ENCODE assay signal across 18 cellular contexts in genomic region chr12:34286934-34287333, GRCh38.
"Had no signal": no experiment of that assay in that cellular context is flagged by ENCODE, and none has a peak within 500 bp of the region (broad histone marks: within the 10 kb centered on the region; RNA-seq: fewer than 3 reads in every experiment).

No MANE protein-coding gene starts in this region.

- H3K27ac ChIP-seq: left lung, lower lobe of right lung, neutrophil, right atrium auricular region, stomach, thoracic aorta, transverse colon had no signal

- H3K9me3 ChIP-seq: thoracic aorta had no signal

- H3K27me3 ChIP-seq: left lung, neutrophil, right atrium auricular region, stomach, transverse colon had no signal

- DNase-seq: dermis blood vessel endothelial cell; effector CD4-positive, alpha-beta T cell; foreskin melanocyte; hippocampal formation; kidney glomerular epithelial cell; lower lobe of right lung; naive B cell; small intestine; stimulated activated CD4-positive, alpha-beta T cell treated with anti-CD3 and anti-CD28 coated beads, Interleukin-12 subunit alpha, Interleukin-12 subunit beta, amount 100 ng/mL, for 4 hours; stimulated activated naive CD4-positive, alpha-beta T cell; substantia nigra; transverse colon had no signal

- H3K4me3 ChIP-seq: left lung, lower lobe of right lung, right atrium auricular region, stomach, thoracic aorta, transverse colon had no signal

- H3K27me3 Mint-ChIP-seq: memory B cell, naive B cell had no signal

- H3K4me3 Mint-ChIP-seq: memory B cell, naive B cell had no signal

- H3K27ac Mint-ChIP-seq: memory B cell had no signal

- H3K36me3 Mint-ChIP-seq: memory B cell had no signal

- H3K36me3 ChIP-seq: left lung, lower lobe of right lung, neutrophil, right atrium auricular region, stomach, thoracic aorta, transverse colon had no signal

- H3K4me1 Mint-ChIP-seq: memory B cell, naive B cell had no signal

- H3K4me1 ChIP-seq: left lung, lower lobe of right lung, right atrium auricular region, stomach, transverse colon had no signal
